10 cellular contexts compared by ENCODE assay signal in genomic region chr13:70098669-70099068, GRCh38. TPM values are rescaled to one million over a fixed set of nuclear protein-coding genes. Genes with fewer than 3 reads are reported as not detected.
DNase-seq lines count a peak whose midpoint lies in the region; ATAC-seq, FAIRE-seq and TF ChIP-seq lines count a peak whose summit lies in the region.
"Had no signal": no experiment of that assay in that cellular context is flagged by ENCODE, and none has a peak within 500 bp of the region (broad histone marks: within the 10 kb centered on the region; RNA-seq: fewer than 3 reads in every experiment).

No MANE protein-coding gene starts in this region.

- DNase-seq in Caco-2 (peak in 1 of 2 experiments; percentile 7), HFFc6 (no peak), PC-3 (peak; percentile 41), frontal cortex (ENCODE audit: low spot score in 2 of 2) (no peak), GM20000 (ENCODE audit: low spot score) (no peak), DMS79 treated with DMSO at 0.1 percent for 48 hours (lab: John Stamatoyannopoulos, UW) (no peak)

- no peaks in the 10 kb centered on the region for H3K36me3 Mint-ChIP-seq in Caco-2 (ENCODE audit: insufficient read depth, unreplicated experiment)
- no peaks in the 10 kb centered on the region for H3K36me3 Mint-ChIP-seq in HFFc6 (ENCODE audit: low read depth)

- H3K4me2 ChIP-seq in PC-3 (ENCODE audit: low read length) = no peak overlapping the region

- FAIRE-seq in frontal cortex (lab: Jason Lieb, UNC) = peak; percentile 49

- no peaks in the 10 kb centered on the region for H3F3A ChIP-seq in PC-3 (ENCODE audit: low read length, unreplicated experiment)

- H3K36me3 ChIP-seq in Caco-2 (ENCODE audit: control insufficient read depth, insufficient read depth, low read length) = no peaks in the 10 kb centered on the region
- H3K36me3 ChIP-seq in PC-3 (ENCODE audit: low read depth, low read length) = no peaks in the 10 kb centered on the region
- H3K36me3 ChIP-seq: prostate gland had no signal

- H3K4me1 ChIP-seq in Caco-2 = no peaks in the 10 kb centered on the region
- H3K4me1 ChIP-seq in PC-3 (ENCODE audit: insufficient read depth, low read length) = no peaks in the 10 kb centered on the region
- H3K4me1 ChIP-seq: prostate gland had no signal

- H3K79me2 ChIP-seq in PC-3 (ENCODE audit: low read length) = no peaks in the 10 kb centered on the region

- H3K27ac ChIP-seq in PC-3 (ENCODE audit: low read length) = no peak overlapping the region
- H3K27ac ChIP-seq: prostate gland had no signal

- no peaks in the 10 kb centered on the region for H3K27me3 ChIP-seq in Caco-2 (replicated peaks; ENCODE audit: control insufficient read depth, insufficient read depth, low read length)
- no peaks in the 10 kb centered on the region for H3K27me3 ChIP-seq in PC-3 (ENCODE audit: low read length)

- H3K4me1 Mint-ChIP-seq in Caco-2 (ENCODE audit: low read depth, unreplicated experiment) = no peaks in the 10 kb centered on the region
- H3K4me1 Mint-ChIP-seq in HFFc6 (ENCODE audit: low read depth) = no peaks in the 10 kb centered on the region

- H3K9ac ChIP-seq in PC-3 (ENCODE audit: low read length) = no peak overlapping the region

- H3K4me3 Mint-ChIP-seq in Caco-2 (ENCODE audit: unreplicated experiment) (no peak overlapping the region), HFFc6 (no peak overlapping the region)

- H3K27me3 Mint-ChIP-seq in Caco-2 (ENCODE audit: insufficient read depth, unreplicated experiment) (no peaks in the 10 kb centered on the region), HFFc6 (ENCODE audit: insufficient read depth) (no peaks in the 10 kb centered on the region)

- TF ChIP-seq CTCF in Caco-2 (IDR thresholded peaks at IDR 0.05; ENCODE audit: insufficient read depth in 1 of 2, low read depth in 1 of 2, low read length in 1 of 2, severe bottlenecking in 1 of 2, unreplicated experiment in 1 of 2) (peak; percentile 46 to 47), HFFc6 (IDR thresholded peaks at IDR 0.05) (peak; percentile 50; the same call in 1 of the 2 replicates), PC-3 (conservative IDR thresholded peaks at IDR 0.05; ENCODE audit: low read depth, low read length) (peak; percentile 52), GM20000 (IDR thresholded peaks at IDR 0.05; ENCODE audit: extremely low read depth, missing control alignments) (no peak)

- no peaks in the 10 kb centered on the region for H3K9me2 ChIP-seq in PC-3 (replicated peaks; ENCODE audit: low read length)

- H3K9me3 ChIP-seq in Caco-2 (no peaks in the 10 kb centered on the region), PC-3 (ENCODE audit: low read length) (no peaks in the 10 kb centered on the region)
- H3K9me3 ChIP-seq: prostate gland had no signal

- POLR2A ChIA-PET in Caco-2 (lab: Charles Lee) (no interaction called here), PC-3 (lab: Charles Lee; ENCODE audit: unreplicated experiment) (no interaction called here)

- no TSS peak for BruUV-seq in Caco-2 (replicated peaks; lab: Mats Ljungman, UMichigan)
- BruUV-seq in PC-3 (replicated peaks; lab: Mats Ljungman, UMichigan) = no TSS peak

- ATAC-seq in PC-3 (0 out of 2 replicates have a peak, but pooled peaks have one; percentile 59), GM18502 (IDR thresholded peaks at IDR 0.05; ENCODE audit: poor library complexity, unreplicated experiment) (no peak), GM21576 (IDR thresholded peaks at IDR 0.05; ENCODE audit: unreplicated experiment) (no peak)

- H3K9me3 Mint-ChIP-seq in Caco-2 (ENCODE audit: unreplicated experiment) = no peaks in the 10 kb centered on the region
- peaks cover 13% of the 10 kb centered on the region; the same call in 1 of the 2 replicates for H3K9me3 Mint-ChIP-seq in HFFc6

- no peaks in the 10 kb centered on the region for H4K20me1 ChIP-seq in PC-3 (ENCODE audit: low read length)

- CTCF ChIA-PET in Caco-2 (lab: Charles Lee) = interaction anchor here (0.8 to 1.0 kb wide), 2 partner anchors 18 to 212 kb away, joined by 4 read pairs; no protein-coding TSS in a partner anchor
- CTCF ChIA-PET in PC-3 (lab: Charles Lee) = interaction anchor here (0.6 kb wide), 1 partner anchor 211 kb away, joined by 3 read pairs; no protein-coding TSS in a partner anchor

- H3K27ac Mint-ChIP-seq in Caco-2 (ENCODE audit: unreplicated experiment) (no peak overlapping the region), HFFc6 (no peak overlapping the region)

- no peak overlapping the region for H2AFZ ChIP-seq in PC-3 (ENCODE audit: low read length)

- intact Hi-C loops in Caco-2 (cut with micrococcal nuclease; ENCODE audit: unreplicated experiment) (loop anchor here (1.0 to 10.0 kb wide), 3 partner anchors 212 to 564 kb away; no protein-coding TSS in a partner anchor), PC-3 (cut with micrococcal nuclease) (loop anchor here (1.0 to 2.0 kb wide), 2 partner anchors 212 to 562 kb away; no protein-coding TSS in a partner anchor)

- H3K4me3 ChIP-seq in Caco-2 (ENCODE audit: low read depth, low read length) (no peak overlapping the region), PC-3 (ENCODE audit: low read length) (no peak overlapping the region)
- H3K4me3 ChIP-seq: prostate gland had no signal

RNA-seq across cellular contexts. Expression of gene ATXN8OS, which starts 9.0 kb away (rescaled TPM):
- total RNA-seq in Caco-2 (2022) (not detected in 2 replicates), PC-3 (2014; rRNA removed) (not detected in 2 replicates), frontal cortex (1.6 TPM)
- not detected for total RNA-seq in HFFc6 (2021; fragmentation: NEBNext Ultra II Directional; extraction: Animal tissue kit (Norgen Biotek cat#: 25700))
- total RNA-seq: prostate gland, RPMI7951 had no signal

RNA-seq across cellular contexts. Expression of gene KLHL1, which starts 9.6 kb away (rescaled TPM):
- total RNA-seq in Caco-2 (2022) (not detected in 2 replicates), PC-3 (2014; rRNA removed) (not detected in 2 replicates), frontal cortex (70.9 TPM)
- total RNA-seq in HFFc6 (2021; fragmentation: NEBNext Ultra II Directional; extraction: Animal tissue kit (Norgen Biotek cat#: 25700)) = not detected
- total RNA-seq: RPMI7951 had no signal

Comparison
In these comparisons a context has a peak if more than half of its experiments do, and no peak if none do; other contexts are left out.
1. RNA of gene KLHL1, which starts 9.6 kb away (total RNA-seq): 70.9 TPM in frontal cortex (single experiment); not detected in Caco-2, not detected in HFFc6 and not detected in PC-3; every median in the first group is over 10 times any median in the second.